Comparison of ENCODE assay signal across 19 cellular contexts in the genomic region with DNA sequence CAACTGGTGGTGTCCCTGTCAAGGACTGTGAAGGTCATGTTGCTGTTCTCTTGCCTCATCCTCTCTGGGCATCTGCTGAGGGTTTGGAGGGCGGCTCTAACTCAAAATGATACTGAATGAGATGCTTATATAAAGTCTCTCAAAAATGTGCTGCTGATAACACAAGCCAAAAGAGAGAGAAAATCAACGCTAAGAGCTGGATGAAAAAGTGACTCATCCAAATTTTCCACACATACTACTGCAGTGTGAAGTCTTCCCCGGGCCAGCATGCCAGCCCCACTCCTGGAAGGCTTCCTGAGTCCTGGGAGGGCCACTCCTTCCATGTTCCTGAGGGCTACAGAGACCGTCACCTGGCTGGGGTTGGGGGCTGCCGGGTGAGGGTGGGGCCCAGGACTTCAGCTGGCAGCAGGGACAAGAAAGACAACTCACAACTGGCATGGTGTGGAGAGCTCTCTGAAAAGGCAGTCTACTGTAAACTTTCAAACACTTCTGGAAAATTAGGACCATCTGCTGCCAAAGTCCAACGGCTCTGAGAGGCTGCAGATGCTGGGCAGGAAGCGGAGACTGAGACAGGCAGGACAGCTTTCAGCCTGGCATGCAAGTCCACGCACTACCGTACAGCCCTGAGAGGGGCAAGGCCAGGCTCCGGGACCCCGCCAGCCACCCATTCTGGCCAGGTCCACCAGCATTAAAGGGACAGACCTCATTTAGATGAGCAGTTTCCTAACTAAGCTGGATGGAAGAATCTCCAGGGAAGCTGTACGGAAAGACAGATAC.
A peak's percentile ranks its signal among the peaks of the same experiment; 100 is the strongest.
DNase-seq lines count a peak whose midpoint lies in the region; ATAC-seq and TF ChIP-seq lines count a peak whose summit lies in the region.
"Had no signal": no experiment of that assay in that cellular context is flagged by ENCODE, and none has a peak within 500 bp of the region (broad histone marks: within the 10 kb centered on the region; RNA-seq: fewer than 3 reads in every experiment).

No MANE protein-coding gene starts in this region.

- H3K27ac Mint-ChIP-seq in activated CD4-positive, alpha-beta T cell treated with anti-CD3 and anti-CD28 coated beads for 36 hours = no peak overlapping the region
- H3K27ac Mint-ChIP-seq: activated B cell treated with CpG ODN at 0.5 μM for 24 hours; activated naive CD8-positive, alpha-beta T cell; activated T-helper 1 cell treated with anti-CD3 and anti-CD28 coated beads, Interleukin-12 subunit alpha, Interleukin-12 subunit beta, Interleukin-2, Interleukin-4 antibody, amounts not matched to agents 30 ng/mL and 10 ng/mL and 1 ng/mL, durations not matched to agents 14 hours and 24 hours and 36 hours; CD4-positive, alpha-beta T cell had no signal

- ATAC-seq in activated CD4-positive, alpha-beta T cell treated with anti-CD3 and anti-CD28 coated beads for 36 hours = peak; percentile 26
- no peak for ATAC-seq in GM21381 (IDR thresholded peaks at IDR 0.05; ENCODE audit: unreplicated experiment)
- ATAC-seq: sciatic nerve had no signal

- no peak overlapping the region for H2AFZ ChIP-seq in GM23248

- peaks cover 3% of the 10 kb centered on the region for H3K36me3 Mint-ChIP-seq in activated CD4-positive, alpha-beta T cell treated with anti-CD3 and anti-CD28 coated beads for 36 hours (ENCODE audit: low read depth)

- POLR2A ChIA-PET in activated CD4-positive, alpha-beta T cell treated with anti-CD3 and anti-CD28 coated beads for 36 hours (lab: Charles Lee) = no interaction called here

- no peaks in the 10 kb centered on the region for H4K20me1 ChIP-seq in GM23248 (ENCODE audit: insufficient read depth)

- H3K79me2 ChIP-seq in GM23248 (ENCODE audit: insufficient read depth) = no peaks in the 10 kb centered on the region

- no peaks in the 10 kb centered on the region for H3K9me3 Mint-ChIP-seq in activated CD4-positive, alpha-beta T cell treated with anti-CD3 and anti-CD28 coated beads for 36 hours (ENCODE audit: low read depth)
- H3K9me3 Mint-ChIP-seq: CD4-positive, alpha-beta T cell had no signal

- in situ Hi-C loops in GM23248 (cut with MboI) = no loop called here

- H3K9me2 ChIP-seq in GM23248 (ENCODE audit: insufficient read depth) = no peaks in the 10 kb centered on the region

- no peak for DNase-seq in activated CD4-positive, alpha-beta T cell treated with anti-CD3 and anti-CD28 coated beads for 36 hours
- DNase-seq in activated CD4-positive, alpha-beta T cell treated with anti-CD3 and anti-CD28 coated beads, Interleukin-2, amount 50 U/mL, for 48 hours = no peak
- DNase-seq in RPMI7951 (ENCODE audit: low read depth) = peak; percentile 56
- peak; percentile 23 for DNase-seq in fibroblast of the aortic adventitia (ENCODE audit: low read depth)
- DNase-seq in thyroid gland = peak; percentile 15 to 25
- DNase-seq in GM23248 = no peak
- DNase-seq in activated T-cell treated with anti-CD3 and anti-CD28 coated beads, Interleukin-2, amount 50 U/mL, for 48 hours = no peak
- DNase-seq: activated B cell treated with CpG ODN at 0.5 μM for 24 hours; CD4-positive, alpha-beta T cell; DMS53; NCI-H1417; NCI-H774; stimulated activated CD4-positive, alpha-beta T cell treated with anti-CD3 and anti-CD28 coated beads, Interleukin-1b, Interleukin-23, amount 100 ng/mL, for 48 hours; stimulated activated naive CD4-positive, alpha-beta T cell had no signal

- H3K4me3 Mint-ChIP-seq in activated CD4-positive, alpha-beta T cell treated with anti-CD3 and anti-CD28 coated beads for 36 hours = no peak overlapping the region
- H3K4me3 Mint-ChIP-seq: activated B cell treated with CpG ODN at 0.5 μM for 24 hours; activated naive CD8-positive, alpha-beta T cell; activated T-helper 1 cell treated with anti-CD3 and anti-CD28 coated beads, Interleukin-12 subunit alpha, Interleukin-12 subunit beta, Interleukin-2, Interleukin-4 antibody, amounts not matched to agents 30 ng/mL and 10 ng/mL and 1 ng/mL, durations not matched to agents 14 hours and 24 hours and 36 hours; CD4-positive, alpha-beta T cell had no signal

- H3K4me3 ChIP-seq in fibroblast of the aortic adventitia (ENCODE audit: low read depth, low read length) (no peak overlapping the region), thyroid gland (replicated peaks in 1 of 3) (no peak overlapping the region), GM23248 (no peak overlapping the region)
- H3K4me3 ChIP-seq: upper lobe of left lung had no signal

- TF ChIP-seq POLR2A in thyroid gland (IDR thresholded peaks at IDR 0.05) = no peak

- H3K27me3 ChIP-seq in thyroid gland = no peaks in the 10 kb centered on the region
- no peaks in the 10 kb centered on the region for H3K27me3 ChIP-seq in GM23248 (replicated peaks; ENCODE audit: insufficient read depth)
- H3K27me3 ChIP-seq: upper lobe of left lung had no signal

- no peaks in the 10 kb centered on the region for H3K27me3 Mint-ChIP-seq in activated CD4-positive, alpha-beta T cell treated with anti-CD3 and anti-CD28 coated beads for 36 hours
- H3K27me3 Mint-ChIP-seq: activated naive CD8-positive, alpha-beta T cell; CD4-positive, alpha-beta T cell had no signal

- no peaks in the 10 kb centered on the region for H3F3A ChIP-seq in GM23248 (ENCODE audit: insufficient read depth)

- H3K27ac ChIP-seq in thyroid gland = no peak overlapping the region
- H3K27ac ChIP-seq in GM23248 = no peak overlapping the region
- H3K27ac ChIP-seq: upper lobe of left lung had no signal

- no peaks in the 10 kb centered on the region for H3K9me3 ChIP-seq in thyroid gland
- H3K9me3 ChIP-seq in GM23248 (ENCODE audit: low read depth) = no peaks in the 10 kb centered on the region
- H3K9me3 ChIP-seq: upper lobe of left lung had no signal

- CTCF ChIA-PET in activated CD4-positive, alpha-beta T cell treated with anti-CD3 and anti-CD28 coated beads for 36 hours (lab: Charles Lee) = interaction anchor here (0.5 to 0.7 kb wide), 2 partner anchors 121 to 198 kb away, joined by 3 read pairs; no protein-coding TSS in a partner anchor

- WGBS in thyroid gland, 2 donors = 36 to 38% methylated on average over 11 to 12 of the region's 12 CpGs
- 4 to 7% methylated on average over 12 of the region's 12 CpGs for WGBS in GM23248 (ENCODE audit: low coverage in 1 of 2, low lambda C conversion rate in 2 of 2, missing lambda C conversion rate in 2 of 2), 2 experiments

- H3K4me1 Mint-ChIP-seq in activated CD4-positive, alpha-beta T cell treated with anti-CD3 and anti-CD28 coated beads for 36 hours = peaks cover 9% of the 10 kb centered on the region
- H3K4me1 Mint-ChIP-seq: activated B cell treated with CpG ODN at 0.5 μM for 24 hours had no signal

- H3K4me2 ChIP-seq in GM23248 (ENCODE audit: unreplicated experiment) = no peak overlapping the region

- H3K9ac ChIP-seq in GM23248 = no peak overlapping the region

- intact Hi-C loops in activated CD4-positive, alpha-beta T cell treated with anti-CD3 and anti-CD28 coated beads for 36 hours (cut with DNase I, micrococcal nuclease) = no loop called here
- intact Hi-C loops in thyroid gland (cut with DNase I) = no loop called here

- H3K36me3 ChIP-seq in thyroid gland (no peaks in the 10 kb centered on the region), GM23248 (ENCODE audit: low read depth) (no peaks in the 10 kb centered on the region)
- H3K36me3 ChIP-seq: upper lobe of left lung had no signal

- H3K4me1 ChIP-seq in thyroid gland (peaks cover 10 to 15% of the 10 kb centered on the region in 2 donors), GM23248 (ENCODE audit: insufficient read depth) (no peaks in the 10 kb centered on the region)
- H3K4me1 ChIP-seq: upper lobe of left lung had no signal

- TF ChIP-seq CTCF in fibroblast of the aortic adventitia (IDR thresholded peaks at IDR 0.05; ENCODE audit: insufficient read depth, low read length) (no peak), thyroid gland (IDR thresholded peaks at IDR 0.05) (no peak)

Comparison
In these comparisons a context has a peak if more than half of its experiments do, and no peak if none do; other contexts are left out.
1. DNase-seq: peak in RPMI7951 (single experiment), fibroblast of the aortic adventitia (single experiment) and thyroid gland (2 of 2); none in activated CD4-positive, alpha-beta T cell treated with anti-CD3 and anti-CD28 coated beads for 36 hours (single experiment), activated CD4-positive, alpha-beta T cell treated with anti-CD3 and anti-CD28 coated beads, Interleukin-2, amount 50 U/mL, for 48 hours (0 of 2), GM23248 (single experiment) and activated T-cell treated with anti-CD3 and anti-CD28 coated beads, Interleukin-2, amount 50 U/mL, for 48 hours (0 of 2).